11 cellular contexts compared by ENCODE assay signal in the genomic region with DNA sequence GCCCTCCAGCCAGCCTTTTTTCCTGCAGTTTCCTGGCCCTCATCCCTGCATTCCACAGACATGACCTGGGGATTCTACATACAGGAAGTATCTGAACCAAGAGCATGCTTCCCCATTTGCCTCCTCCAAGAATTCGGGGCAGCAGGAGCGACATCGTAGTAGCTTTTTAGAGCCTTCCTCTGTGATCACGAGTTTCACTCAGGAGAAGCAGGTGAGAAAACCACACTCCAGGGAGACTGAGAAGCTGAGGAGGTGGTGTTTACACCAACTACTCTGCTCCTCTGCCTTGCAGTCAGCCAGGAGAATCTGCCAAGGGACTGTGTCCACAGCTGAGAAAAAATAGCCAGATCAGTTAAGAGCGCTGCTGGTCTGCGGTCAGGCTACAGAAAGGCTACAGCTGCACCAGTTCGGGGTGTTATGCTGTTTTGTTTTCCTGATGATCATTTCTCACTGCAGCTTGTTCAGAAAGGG. TPM values are rescaled to one million over a fixed set of nuclear protein-coding genes. Genes with fewer than 3 reads are reported as not detected.
DNase-seq lines count a peak whose midpoint lies in the region; ATAC-seq, FAIRE-seq and TF ChIP-seq lines count a peak whose summit lies in the region.
"Had no signal": no experiment of that assay in that cellular context is flagged by ENCODE, and none has a peak within 500 bp of the region (broad histone marks: within the 10 kb centered on the region; RNA-seq: fewer than 3 reads in every experiment).

No MANE protein-coding gene starts in this region.

- TF ChIP-seq CTCF in SK-N-SH (IDR thresholded peaks at IDR 0.05) (no peak), choroid plexus epithelial cell (conservative IDR thresholded peaks at IDR 0.05; ENCODE audit: low read depth, low read length) (no peak), uterus (IDR thresholded peaks at IDR 0.05) (no peak), esophagus squamous epithelium (IDR thresholded peaks at IDR 0.05) (no peak)

- H3K4me1 ChIP-seq in SK-N-SH (ENCODE audit: control insufficient read depth in 1 of 2, insufficient read depth in 2 of 2, low read depth in 1 of 2, low read length in 1 of 2) (peaks cover 5 to 6% of the 10 kb centered on the region in 2 experiments; a peak in 1 of 4 replicates), mesendoderm (ENCODE audit: control insufficient read depth, low read depth, low read length) (peaks cover 6% of the 10 kb centered on the region), uterus (peaks cover 3 to 14% of the 10 kb centered on the region in 2 donors), esophagus squamous epithelium (peaks cover 0 to 42% (median 0%) of the 10 kb centered on the region in 3 donors)

- H3K18ac ChIP-seq in mesendoderm (ENCODE audit: low read length), result no peak overlapping the region

- POLR2A ChIA-PET in SK-N-SH (lab: Yijun Ruan, JAX), result no interaction called here

- peak overlapping the region; percentile 65 for H3K56ac ChIP-seq in mesendoderm (ENCODE audit: low read length)

- DNase-seq in SK-N-SH (no peak), choroid plexus epithelial cell (ENCODE audit: low read depth) (peak; percentile 75), mesendoderm (peak; percentile 88), uterus (peak; percentile 42 to 46), NCI-H2029 treated with DMSO at 0.1 percent for 48 hours (lab: John Stamatoyannopoulos, UW) (no peak), esophagus squamous epithelium (lab: John Stamatoyannopoulos, UW) (no peak), GM12891 (ENCODE audit: insufficient read length, low spot score) (no peak)
- DNase-seq: amniotic stem cell, naive B cell, SW 1271 had no signal

- H3F3A ChIP-seq in SK-N-SH (replicated peaks; ENCODE audit: insufficient read depth), result no peaks in the 10 kb centered on the region

- H3K79me2 ChIP-seq in SK-N-SH (ENCODE audit: insufficient read depth) (no peaks in the 10 kb centered on the region), mesendoderm (ENCODE audit: control insufficient read depth, insufficient read depth, low read length) (no peaks in the 10 kb centered on the region)

- H2AFZ ChIP-seq in SK-N-SH (ENCODE audit: low read depth), result peak overlapping the region; percentile 53; the same call in 1 of the 2 replicates

- 84% methylated on average over 7 of the region's 7 CpGs for WGBS in SK-N-SH (ENCODE audit: low lambda C conversion rate)
- WGBS in mesendoderm (ENCODE audit: extremely low coverage, insufficient coverage, low lambda C conversion rate), result no CpG with 5 or more reads among the region's 7 CpGs
- WGBS in esophagus squamous epithelium, 2 donors, result 48 to 63% methylated on average over 4 to 7 of the region's 7 CpGs

- no peak for ATAC-seq in SK-N-SH treated with all-trans-retinoic acid at 6 μM for 48 hours

- H2BK120ac ChIP-seq in mesendoderm (ENCODE audit: low read depth, low read length), result no peak overlapping the region

- no peak overlapping the region for H3K4me3 ChIP-seq in SK-N-SH (ENCODE audit: low read depth in 2 of 2, low read length in 1 of 2)
- no peak overlapping the region for H3K4me3 ChIP-seq in choroid plexus epithelial cell (ENCODE audit: low read depth, low read length)
- no peak overlapping the region for H3K4me3 ChIP-seq in mesendoderm (ENCODE audit: low read length)
- H3K4me3 ChIP-seq in uterus, result no peak overlapping the region
- H3K4me3 ChIP-seq in esophagus squamous epithelium, result peak overlapping the region in 1 of 4 donors; percentile 15

- H3K79me1 ChIP-seq in mesendoderm (ENCODE audit: low read length), result no peaks in the 10 kb centered on the region

- no peak for TF ChIP-seq POLR2A in uterus (IDR thresholded peaks at IDR 0.05)
- TF ChIP-seq POLR2A in esophagus squamous epithelium (IDR thresholded peaks at IDR 0.05), result no peak
- TF ChIP-seq POLR2A in GM12891 (IDR thresholded peaks at IDR 0.05; ENCODE audit: low read depth, low read length), result no peak

- CTCF ChIA-PET in SK-N-SH (lab: Yijun Ruan, JAX), result interaction anchor here (0.6 to 9.2 kb wide), 8 partner anchors 34 to 486 kb away, joined by 3 to 218 read pairs (median 3); partner anchors contain the start of gene HSPA12A

- H2AK5ac ChIP-seq in mesendoderm (ENCODE audit: low read length), result no peak overlapping the region

- H3K4ac ChIP-seq in mesendoderm (ENCODE audit: low read depth, low read length), result no peak overlapping the region

- no peaks in the 10 kb centered on the region for H3K27me3 ChIP-seq in SK-N-SH (ENCODE audit: insufficient read depth)
- H3K27me3 ChIP-seq in mesendoderm (ENCODE audit: insufficient read depth, low read length, poor library complexity), result no peaks in the 10 kb centered on the region
- no peaks in the 10 kb centered on the region for H3K27me3 ChIP-seq in uterus
- peaks cover 0 to 3% (median 0%) of the 10 kb centered on the region in 4 donors for H3K27me3 ChIP-seq in esophagus squamous epithelium

- H4K8ac ChIP-seq in mesendoderm (ENCODE audit: low read depth, low read length), result no peak overlapping the region

- intact Hi-C loops in uterus (cut with DNase I; ENCODE audit: low total_unique reads), result loop anchor here (10.0 kb wide), 1 partner anchor 487 kb away; no protein-coding TSS in a partner anchor
- intact Hi-C loops in esophagus squamous epithelium (cut with DNase I), result loop anchor here (10.0 kb wide), 1 partner anchor 487 kb away; no protein-coding TSS in a partner anchor

- no peaks in the 10 kb centered on the region for H4K20me1 ChIP-seq in SK-N-SH (ENCODE audit: insufficient read depth)

- no peaks in the 10 kb centered on the region for H3K36me3 ChIP-seq in SK-N-SH (replicated peaks in 1 of 2; ENCODE audit: control insufficient read depth in 1 of 2, insufficient read depth in 2 of 2, low read length in 1 of 2)
- H3K36me3 ChIP-seq in mesendoderm (ENCODE audit: control insufficient read depth, insufficient read depth, low read length), result no peaks in the 10 kb centered on the region
- no peaks in the 10 kb centered on the region for H3K36me3 ChIP-seq in uterus
- no peaks in the 10 kb centered on the region for H3K36me3 ChIP-seq in esophagus squamous epithelium

- no peak for TF ChIP-seq RAD21 in SK-N-SH (IDR thresholded peaks at IDR 0.05; ENCODE audit: low read length)

- no peak overlapping the region for H3K23ac ChIP-seq in mesendoderm (ENCODE audit: low read length)

- no peak overlapping the region for H2BK5ac ChIP-seq in mesendoderm (ENCODE audit: low read length)

- H3K9me2 ChIP-seq in SK-N-SH, result no peaks in the 10 kb centered on the region

- H4K5ac ChIP-seq in mesendoderm (ENCODE audit: low read length), result no peak overlapping the region

- H3K27ac ChIP-seq in SK-N-SH (ENCODE audit: low read depth in 2 of 2, low read length in 1 of 2) (no peak overlapping the region), mesendoderm (ENCODE audit: low read depth, low read length) (peak overlapping the region; percentile 45), uterus (peak overlapping the region; percentile 51 to 58), esophagus squamous epithelium (peak overlapping the region in 2 of 4 donors; percentile 50 to 57)

- H3K4me2 ChIP-seq in SK-N-SH, result no peak overlapping the region
- no peak overlapping the region for H3K4me2 ChIP-seq in mesendoderm (ENCODE audit: low read length)

- H2BK15ac ChIP-seq in mesendoderm (replicated peaks; ENCODE audit: low read depth), result no peak overlapping the region

- H3K9me3 ChIP-seq in SK-N-SH (no peaks in the 10 kb centered on the region), uterus (no peaks in the 10 kb centered on the region), esophagus squamous epithelium (no peaks in the 10 kb centered on the region)

- no peak for TF ChIP-seq EP300 in SK-N-SH (IDR thresholded peaks at IDR 0.05; ENCODE audit: borderline replicate concordance in 1 of 2, low read depth in 1 of 2, low read length in 1 of 2)

- H3K9ac ChIP-seq in SK-N-SH (no peak overlapping the region), mesendoderm (ENCODE audit: low read length) (peak overlapping the region; percentile 23)

- no peak for FAIRE-seq in GM12891 (lab: Jason Lieb, UNC)

TF ChIP-seq in SK-N-SH, 30 proteins besides CTCF, POLR2A, EP300 and RAD21:
- no peak for TF ChIP-seq RXRA (IDR thresholded peaks at IDR 0.05; ENCODE audit: borderline replicate concordance, low read depth)
- 0 out of 2 replicates have a peak, but pooled peaks have one; percentile 20 for TF ChIP-seq NFIC (IDR thresholded peaks at IDR 0.05; ENCODE audit: borderline replicate concordance)
TF ChIP-seq in SK-N-SH: peak in this region for 1.

TF ChIP-seq in SK-N-SH treated with all-trans-retinoic acid at 6 μM for 48 hours, 23 proteins besides CTCF, POLR2A, EP300 and RAD21 (continues in another document):
- TF ChIP-seq RARB (CRISPR knock-in tag; IDR thresholded peaks at IDR 0.05), result no peak

TF ChIP-seq in GM12891, 5 proteins besides CTCF, POLR2A, EP300 and RAD21:
- TF ChIP-seq POU2F2 (IDR thresholded peaks at IDR 0.05; ENCODE audit: low read depth, low read length), result no peak
- TF ChIP-seq TAF1 (IDR thresholded peaks at IDR 0.05; ENCODE audit: low read depth, low read length), result no peak
- no peak for TF ChIP-seq SPI1 (IDR thresholded peaks at IDR 0.05; ENCODE audit: low read depth, low read length)
- no peak for TF ChIP-seq PAX5 (IDR thresholded peaks at IDR 0.05; ENCODE audit: insufficient read depth, low read length, severe bottlenecking)
- no peak for TF ChIP-seq POLR2AphosphoS5 (IDR thresholded peaks at IDR 0.05; ENCODE audit: low read depth, low read length)

RNA-seq across cellular contexts. Expression of gene HSPA12A, which starts 54.1 kb away (rescaled TPM):
- polyA plus RNA-seq in SK-N-SH (2012; rRNA removed), result 2.9 and 3.3 TPM in 2 replicates
- polyA plus RNA-seq in SK-N-SH (2012; cell fraction: cytosol; rRNA removed), result 2.3 and 2.7 TPM in 2 replicates
- polyA plus RNA-seq in SK-N-SH (2012; cell fraction: nucleus; rRNA removed), result 8.3 and 9.2 TPM in 2 replicates
- 4.5 TPM for polyA plus RNA-seq in mesendoderm (2013, experiment 1 of 2)
- polyA plus RNA-seq in mesendoderm (2013, experiment 2 of 2), result 4.4 TPM
- total RNA-seq in uterus, result 10 to 100 TPM in 2 of 4 donors, 1 to 10 TPM in 2; 4.9 to 32.0 (median 16.0) TPM
- 1 to 10 TPM; 1.9 to 5.9 (median 2.3) TPM for total RNA-seq in esophagus squamous epithelium
- polyA plus RNA-seq in GM12891 (2012; ENCODE audit: low read depth, missing spikeins), result 1.3 TPM

Comparison
In these comparisons a context has a peak if more than half of its experiments do, and no peak if none do; other contexts are left out.
1. DNase-seq: peak in choroid plexus epithelial cell (single experiment), mesendoderm (single experiment) and uterus (2 of 2); none in SK-N-SH (single experiment), NCI-H2029 treated with DMSO at 0.1 percent for 48 hours (single experiment), esophagus squamous epithelium (single experiment) and GM12891 (single experiment).
2. H3K27ac ChIP-seq: peak in mesendoderm (single experiment) and uterus (2 of 2); none in SK-N-SH (0 of 2).